ENCODE assay signal across 1 cellular context in genomic region chr4:169311643-169312365, GRCh38.
TF ChIP-seq lines count a peak whose summit lies in the region.

No MANE protein-coding gene starts in this region.

TF ChIP-seq in GM23338, 12 proteins besides CTCF, POLR2A, EP300 and RAD21 (continued from another document):
- TF ChIP-seq ZNF462 (CRISPR knock-in tag; IDR thresholded peaks at IDR 0.05) (no peak), ETS1 (IDR thresholded peaks at IDR 0.05) (no peak)
